ENCODE assay signal across 9 cellular contexts in genomic region chr10:86969421-86970041, GRCh38. TPM values are rescaled to one million over a fixed set of nuclear protein-coding genes. Genes with fewer than 3 reads are reported as not detected.
A peak's percentile ranks its signal among the peaks of the same experiment; 100 is the strongest.
DNase-seq lines count a peak whose midpoint lies in the region; ATAC-seq and TF ChIP-seq lines count a peak whose summit lies in the region.
"Had no signal": no experiment of that assay in that cellular context is flagged by ENCODE, and none has a peak within 500 bp of the region (broad histone marks: within the 10 kb centered on the region; RNA-seq: fewer than 3 reads in every experiment).

No MANE protein-coding gene starts in this region.

- H3K9ac ChIP-seq in mammary epithelial cell (ENCODE audit: insufficient read depth, low read length), result peak overlapping the region; percentile 96

- H3K9me3 ChIP-seq in mammary epithelial cell (replicated peaks; ENCODE audit: insufficient read depth, low read length) (no peaks in the 10 kb centered on the region), lower lobe of right lung (no peaks in the 10 kb centered on the region), tibial nerve (no peaks in the 10 kb centered on the region)

- in situ Hi-C loops in mammary epithelial cell (cut with MboI; ENCODE audit: low sequenced_read_pairs in 2 of 2), result loop anchor here in 1 of 2 donors (5.0 kb wide), 1 partner anchor 73 kb away; no protein-coding TSS in a partner anchor

- no peaks in the 10 kb centered on the region for H4K20me1 ChIP-seq in mammary epithelial cell (ENCODE audit: insufficient read depth, low read length)

- 18% methylated on average over 5 of the region's 8 CpGs for WGBS in mammary epithelial cell (ENCODE audit: low coverage, missing lambda C conversion rate)
- WGBS in tibial nerve, 2 donors, result 13 to 28% methylated on average over 7 to 8 of the region's 8 CpGs

- TF ChIP-seq EP300 in tibial nerve (IDR thresholded peaks at IDR 0.05), result no peak

- no TSS peak for BruUV-seq in mammary epithelial cell (replicated peaks; lab: Mats Ljungman, UMichigan)

- H3K4me2 ChIP-seq in mammary epithelial cell (ENCODE audit: insufficient read depth, low read depth, low read length), result peak overlapping the region; percentile 97

- H3K27ac ChIP-seq in mammary epithelial cell (ENCODE audit: insufficient read depth, low read depth, low read length), result peak overlapping the region; percentile 98
- H3K27ac ChIP-seq in lower lobe of right lung, result peak overlapping the region; percentile 99
- H3K27ac ChIP-seq in tibial nerve, result peak overlapping the region; percentile 94 to 100 (median 97)

- peaks cover 47% of the 10 kb centered on the region for H3K79me2 ChIP-seq in mammary epithelial cell (ENCODE audit: insufficient read depth, low read length)

- no peak for TF ChIP-seq CTCF in mammary epithelial cell (conservative IDR thresholded peaks at IDR 0.05 in 1 of 2, IDR thresholded peaks at IDR 0.05 in 1 of 2; ENCODE audit: extremely low read depth in 1 of 2, insufficient read depth in 1 of 2, low read depth in 1 of 2, low read length in 2 of 2)
- no peak for TF ChIP-seq CTCF in lower lobe of right lung (IDR thresholded peaks at IDR 0.05)
- TF ChIP-seq CTCF in tibial nerve (IDR thresholded peaks at IDR 0.05), result no peak

- H2AFZ ChIP-seq in mammary epithelial cell (ENCODE audit: low read depth, low read length), result no peak overlapping the region

- TF ChIP-seq POLR2A in tibial nerve (IDR thresholded peaks at IDR 0.05), result no peak

- no peak for ATAC-seq in lower lobe of right lung
- no peak for ATAC-seq in HG02840 (IDR thresholded peaks at IDR 0.05; ENCODE audit: low FRiP score, unreplicated experiment)
- no peak for ATAC-seq in stimulated activated naive CD8-positive, alpha-beta T cell treated with anti-CD3 and anti-CD28 coated beads, Interleukin-15, Interleukin-2, amounts not matched to agents 100 U/mL and 50 U/mL, for 24 hours

- H3K27me3 ChIP-seq in mammary epithelial cell (ENCODE audit: insufficient read depth, low read length), result no peaks in the 10 kb centered on the region
- no peaks in the 10 kb centered on the region for H3K27me3 ChIP-seq in lower lobe of right lung (ENCODE audit: low read depth)
- no peaks in the 10 kb centered on the region for H3K27me3 ChIP-seq in tibial nerve

- intact Hi-C loops in mammary epithelial cell (cut with micrococcal nuclease) (loop anchor here (2.0 to 5.0 kb wide), 2 partner anchors 53 to 69 kb away; partner anchors contain the start of gene FAM25A), lower lobe of right lung (cut with DNase I) (no loop called here)

- dilution Hi-C loops in mammary epithelial cell (cut with HindIII; ENCODE audit: low sequenced_read_pairs), result no loop called here

- peak overlapping the region; percentile 40 to 72 (median 70) for H3K4me3 ChIP-seq in mammary epithelial cell (replicated peaks in 1 of 3; ENCODE audit: insufficient read depth in 1 of 3, low read depth in 2 of 3, low read length in 3 of 3)
- peak overlapping the region; percentile 74 for H3K4me3 ChIP-seq in lower lobe of right lung
- H3K4me3 ChIP-seq in tibial nerve, result peak overlapping the region; percentile 64 to 85 (median 80)

- H3K4me1 ChIP-seq in mammary epithelial cell (ENCODE audit: insufficient read depth, low read length) (peaks cover 70% of the 10 kb centered on the region), lower lobe of right lung (peaks cover 67% of the 10 kb centered on the region), tibial nerve (peaks cover 0 to 74% (median 45%) of the 10 kb centered on the region in 4 donors)

- H3K36me3 ChIP-seq in mammary epithelial cell (ENCODE audit: insufficient read depth, low read length), result peaks cover 9% of the 10 kb centered on the region
- no peaks in the 10 kb centered on the region for H3K36me3 ChIP-seq in lower lobe of right lung
- H3K36me3 ChIP-seq in tibial nerve, result no peaks in the 10 kb centered on the region

- CTCF ChIA-PET in mammary epithelial cell (lab: Charles Lee; ENCODE audit: low non-redundant PET), result no interaction called here

- peak; percentile 52 for DNase-seq in activated CD8-positive, alpha-beta memory T cell treated with anti-CD3 and anti-CD28 coated beads, Interleukin-2, amount 50 U/mL, for 48 hours
- no peak for DNase-seq in activated CD8-positive, alpha-beta memory T cell treated with anti-CD3 and anti-CD28 coated beads for 24 hours
- DNase-seq in mammary epithelial cell (peak; percentile 92), lower lobe of right lung (no peak), tibial nerve (ENCODE audit: low spot score in 2 of 2) (no peak), DMS79 (lab: John Stamatoyannopoulos, UW) (no peak)
- DNase-seq in stimulated activated naive CD8-positive, alpha-beta T cell treated with anti-CD3 and anti-CD28 coated beads, Interleukin-15, Interleukin-2, amounts not matched to agents 100 U/mL and 50 U/mL, for 24 hours, result no peak
- DNase-seq: hippocampal formation had no signal

RNA-seq across cellular contexts. Expression of gene ADIRF, which starts 1.2 kb away (rescaled TPM):
- total RNA-seq in mammary epithelial cell (100 to 1,000 TPM in 1 of 2 donors, 10 to 100 TPM in 1; 57.0 to 247 TPM), lower lobe of right lung (158 TPM), tibial nerve (1,000 to 10,000 TPM in 2 of 4 donors, 100 to 1,000 TPM in 2; 703 to 1,895 (median 1,121) TPM)
- 517 TPM for polyA plus RNA-seq in mammary epithelial cell
- polyA minus RNA-seq in mammary epithelial cell, result 39.5 TPM

RNA-seq across cellular contexts. Expression of gene SNCG, which starts 11.1 kb away (rescaled TPM):
- 10 to 100 TPM; 25.7 to 54.0 TPM for total RNA-seq in mammary epithelial cell
- 101 TPM for polyA plus RNA-seq in mammary epithelial cell
- 31.4 TPM for polyA minus RNA-seq in mammary epithelial cell
- total RNA-seq in lower lobe of right lung, result 25.0 TPM
- total RNA-seq in tibial nerve, result 100 to 1,000 TPM in 2 of 4 donors, 10 to 100 TPM in 2; 86.1 to 213 (median 119) TPM

RNA-seq across cellular contexts. Expression of gene MMRN2, which starts 12.1 kb away (rescaled TPM):
- total RNA-seq in mammary epithelial cell (10 to 100 TPM in 1 of 2 donors, 1 to 10 TPM in 1; 8.5 to 13.7 TPM), lower lobe of right lung (53.1 TPM), tibial nerve (10 to 100 TPM; 27.6 to 81.2 (median 61.9) TPM)
- polyA plus RNA-seq in mammary epithelial cell, result 11.6 TPM
- polyA minus RNA-seq in mammary epithelial cell, result 5.4 TPM

RNA-seq across cellular contexts. Expression of gene FAM25A, which starts 50.6 kb away (rescaled TPM):
- total RNA-seq in mammary epithelial cell, result 1 to 10 TPM in 1 of 2 donors, not detected in 1; 4.1 TPM
- polyA plus RNA-seq in mammary epithelial cell, result 5.8 TPM
- polyA minus RNA-seq in mammary epithelial cell, result not detected
- not detected for total RNA-seq in lower lobe of right lung
- total RNA-seq in tibial nerve, result not detected

Comparison
In these comparisons a context has a peak if more than half of its experiments do, and no peak if none do; other contexts are left out.
1. DNase-seq: peak in activated CD8-positive, alpha-beta memory T cell treated with anti-CD3 and anti-CD28 coated beads, Interleukin-2, amount 50 U/mL, for 48 hours (single experiment) and mammary epithelial cell (single experiment); none in activated CD8-positive, alpha-beta memory T cell treated with anti-CD3 and anti-CD28 coated beads for 24 hours (single experiment), lower lobe of right lung (single experiment), tibial nerve (0 of 2), DMS79 (single experiment) and stimulated activated naive CD8-positive, alpha-beta T cell treated with anti-CD3 and anti-CD28 coated beads, Interleukin-15, Interleukin-2, amounts not matched to agents 100 U/mL and 50 U/mL, for 24 hours (single experiment).
2. Peak in every context shown above with its lines, with median percentiles within 50 percentile points of each other: H3K27ac ChIP-seq and H3K4me3 ChIP-seq.